In the genomic region with DNA sequence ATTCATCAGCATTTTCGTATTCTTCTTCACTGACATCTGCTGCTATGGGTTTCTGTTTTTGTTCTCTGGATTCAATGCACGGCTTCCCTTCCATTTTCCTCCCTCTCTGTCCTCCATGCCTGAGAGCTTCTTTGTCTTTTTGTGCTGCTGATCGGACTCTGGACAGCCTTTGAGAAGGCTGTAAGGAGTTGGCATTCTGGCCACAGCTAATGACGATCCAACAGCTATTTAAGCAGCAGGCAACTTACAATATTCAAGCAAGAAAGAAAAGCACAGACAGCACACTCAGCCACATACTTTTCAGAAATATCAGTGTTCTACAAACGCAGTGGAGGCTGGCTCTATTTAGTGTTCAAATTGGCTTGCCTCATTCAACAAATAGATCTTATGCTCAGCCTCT, we compare ENCODE assay signal across 2 cellular contexts.
TF ChIP-seq lines count a peak whose summit lies in the region.

No MANE protein-coding gene starts in this region.

TF ChIP-seq in SK-N-SH, 30 proteins besides CTCF, POLR2A, EP300 and RAD21 (continued from another document):
- no peak for TF ChIP-seq USF2 (IDR thresholded peaks at IDR 0.05; ENCODE audit: borderline replicate concordance, low read depth, low read length)

TF ChIP-seq in SK-N-SH treated with all-trans-retinoic acid at 6 μM for 48 hours, 23 proteins besides CTCF, POLR2A, EP300 and RAD21 (continued from another document):
- TF ChIP-seq CREB5 (CRISPR knock-in tag; IDR thresholded peaks at IDR 0.05; ENCODE audit: low read depth) (no peak), ESRRG (CRISPR knock-in tag; IDR thresholded peaks at IDR 0.05) (no peak), ZNF565 (CRISPR knock-in tag; conservative IDR thresholded peaks at IDR 0.05; ENCODE audit: low read depth) (no peak), PPARA (CRISPR knock-in tag; IDR thresholded peaks at IDR 0.05; ENCODE audit: borderline replicate concordance) (no peak), RARB (CRISPR knock-in tag; IDR thresholded peaks at IDR 0.05) (no peak), ISL1 (CRISPR knock-in tag; IDR thresholded peaks at IDR 0.05) (no peak), TOX (CRISPR knock-in tag; IDR thresholded peaks at IDR 0.05; ENCODE audit: borderline replicate concordance) (no peak), CSDC2 (CRISPR knock-in tag; IDR thresholded peaks at IDR 0.05) (no peak), ZC3H10 (CRISPR knock-in tag; IDR thresholded peaks at IDR 0.05) (no peak), ZNF8 (CRISPR knock-in tag; IDR thresholded peaks at IDR 0.05) (no peak)
- TF ChIP-seq, protein P1, sequence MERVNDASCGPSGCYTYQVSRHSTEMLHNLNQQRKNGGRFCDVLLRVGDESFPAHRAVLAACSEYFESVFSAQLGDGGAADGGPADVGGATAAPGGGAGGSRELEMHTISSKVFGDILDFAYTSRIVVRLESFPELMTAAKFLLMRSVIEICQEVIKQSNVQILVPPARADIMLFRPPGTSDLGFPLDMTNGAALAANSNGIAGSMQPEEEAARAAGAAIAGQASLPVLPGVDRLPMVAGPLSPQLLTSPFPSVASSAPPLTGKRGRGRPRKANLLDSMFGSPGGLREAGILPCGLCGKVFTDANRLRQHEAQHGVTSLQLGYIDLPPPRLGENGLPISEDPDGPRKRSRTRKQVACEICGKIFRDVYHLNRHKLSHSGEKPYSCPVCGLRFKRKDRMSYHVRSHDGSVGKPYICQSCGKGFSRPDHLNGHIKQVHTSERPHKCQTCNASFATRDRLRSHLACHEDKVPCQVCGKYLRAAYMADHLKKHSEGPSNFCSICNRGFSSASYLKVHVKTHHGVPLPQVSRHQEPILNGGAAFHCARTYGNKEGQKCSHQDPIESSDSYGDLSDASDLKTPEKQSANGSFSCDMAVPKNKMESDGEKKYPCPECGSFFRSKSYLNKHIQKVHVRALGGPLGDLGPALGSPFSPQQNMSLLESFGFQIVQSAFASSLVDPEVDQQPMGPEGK (CRISPR knock-in tag; IDR thresholded peaks at IDR 0.05; ENCODE audit: borderline replicate concordance): no peak
